24 cellular contexts compared by ENCODE assay signal in genomic region chr2:208268553-208268952, GRCh38. TPM values are rescaled to one million over a fixed set of nuclear protein-coding genes. Genes with fewer than 3 reads are reported as not detected.
A peak's percentile ranks its signal among the peaks of the same experiment; 100 is the strongest.
DNase-seq lines count a peak whose midpoint lies in the region; ATAC-seq, FAIRE-seq and TF ChIP-seq lines count a peak whose summit lies in the region.
"Had no signal": no experiment of that assay in that cellular context is flagged by ENCODE, and none has a peak within 500 bp of the region (broad histone marks: within the 10 kb centered on the region; RNA-seq: fewer than 3 reads in every experiment).

No MANE protein-coding gene starts in this region.

- peak overlapping the region; percentile 37 for H3K27ac Mint-ChIP-seq in CD8-positive, alpha-beta T cell
- H3K27ac Mint-ChIP-seq in effector memory CD8-positive, alpha-beta T cell = no peak overlapping the region
- H3K27ac Mint-ChIP-seq: activated T-helper 17 cell treated with anti-CD3 and anti-CD28 coated beads, Interleukin-2, amount 50 U/mL, for 72 hours had no signal

- no peaks in the 10 kb centered on the region for H3K27me3 Mint-ChIP-seq in CD8-positive, alpha-beta T cell (ENCODE audit: low read depth)
- no peaks in the 10 kb centered on the region for H3K27me3 Mint-ChIP-seq in effector memory CD8-positive, alpha-beta T cell
- H3K27me3 Mint-ChIP-seq: activated CD4-positive, alpha-beta T cell treated with anti-CD3 and anti-CD28 coated beads for 36 hours; activated T-helper 17 cell treated with anti-CD3 and anti-CD28 coated beads, Interleukin-2, amount 50 U/mL, for 72 hours; type B pancreatic cell had no signal

- H3K4me1 ChIP-seq in BLaER1 (peaks cover 36% of the 10 kb centered on the region), OCI-LY1 (ENCODE audit: insufficient read depth, low read length, severe bottlenecking) (peaks cover 35% of the 10 kb centered on the region)
- H3K4me1 ChIP-seq in CD8-positive, alpha-beta T cell (ENCODE audit: insufficient read depth, low read length) = peaks cover 21% of the 10 kb centered on the region
- H3K4me1 ChIP-seq: prostate gland had no signal

- intact Hi-C loops in CD8-positive, alpha-beta T cell (cut with DNase I, micrococcal nuclease) = loop anchor here (5.0 kb wide), 4 partner anchors 556 to 1904 kb away; partner anchors contain the start of genes RPE (in 2 of the 2), CCNYL1 (in 1 of the 2), FASTKD2 (in 1 of the 2) and KANSL1L (in 1 of the 2)

- ATAC-seq in CD8-positive, alpha-beta T cell = no peak
- ATAC-seq in effector memory CD8-positive, alpha-beta T cell (replicated peaks) = no peak
- ATAC-seq in HG02763 (IDR thresholded peaks at IDR 0.05; ENCODE audit: unreplicated experiment) (no peak), HG03342 (IDR thresholded peaks at IDR 0.05; ENCODE audit: unreplicated experiment) (no peak)
- ATAC-seq: activated CD4-positive, alpha-beta T cell treated with anti-CD3 and anti-CD28 coated beads for 36 hours; activated T-helper 17 cell treated with anti-CD3 and anti-CD28 coated beads, Interleukin-2, amount 50 U/mL, for 72 hours; natural killer cell had no signal

- peaks cover 37% of the 10 kb centered on the region for H3K79me2 ChIP-seq in OCI-LY1 (ENCODE audit: insufficient read depth, low read length)

- H2AFZ ChIP-seq in OCI-LY1 (ENCODE audit: low read length) = no peak overlapping the region

- H3K36me3 Mint-ChIP-seq in CD8-positive, alpha-beta T cell = peaks cover 34% of the 10 kb centered on the region
- H3K36me3 Mint-ChIP-seq in effector memory CD8-positive, alpha-beta T cell (ENCODE audit: insufficient read depth) = peaks cover 38% of the 10 kb centered on the region

- peaks cover 54% of the 10 kb centered on the region for H3K4me1 Mint-ChIP-seq in CD8-positive, alpha-beta T cell (ENCODE audit: low read depth)
- H3K4me1 Mint-ChIP-seq in effector memory CD8-positive, alpha-beta T cell (ENCODE audit: low read depth in 2 of 2) = peaks cover 25 to 52% of the 10 kb centered on the region in 2 donors

- peak overlapping the region; percentile 94 for H3K4me2 ChIP-seq in BLaER1
- peak overlapping the region; percentile 98; the same call in 1 of the 2 replicates for H3K4me2 ChIP-seq in OCI-LY1 (ENCODE audit: low read length)

- TF ChIP-seq CTCF in CD8-positive, alpha-beta T cell (IDR thresholded peaks at IDR 0.05) = no peak
- no peak for TF ChIP-seq CTCF in OCI-LY1 (IDR thresholded peaks at IDR 0.05; ENCODE audit: low read length)

- POLR2A ChIA-PET in CD8-positive, alpha-beta T cell (lab: Charles Lee) = interaction anchor here (0.9 kb wide), 1 partner anchor 15 kb away, joined by 3 read pairs; no protein-coding TSS in a partner anchor

- H3K36me3 ChIP-seq in BLaER1 (peaks cover 38% of the 10 kb centered on the region), OCI-LY1 (ENCODE audit: insufficient read depth, low read length) (peaks cover 21% of the 10 kb centered on the region)
- H3K36me3 ChIP-seq in CD8-positive, alpha-beta T cell (ENCODE audit: insufficient read depth, low read length) = peaks cover 1% of the 10 kb centered on the region
- H3K36me3 ChIP-seq: prostate gland had no signal

- peaks cover 51% of the 10 kb centered on the region for H4K20me1 ChIP-seq in BLaER1
- H4K20me1 ChIP-seq in OCI-LY1 (ENCODE audit: insufficient read depth, low read length) = no peaks in the 10 kb centered on the region

- H3K27ac ChIP-seq in BLaER1 (peak overlapping the region; percentile 96; the same call in 1 of the 2 replicates), OCI-LY1 (ENCODE audit: low read depth, low read length, poor library complexity, severe bottlenecking) (no peak overlapping the region)
- H3K27ac ChIP-seq in CD8-positive, alpha-beta T cell (ENCODE audit: low read depth, low read length) = no peak overlapping the region
- H3K27ac ChIP-seq: cardiac muscle cell, epithelial cell of prostate, prostate gland, stomach had no signal

- DNase-seq in CD8-positive, alpha-beta T cell = no peak
- no peak for DNase-seq in effector memory CD8-positive, alpha-beta T cell
- no peak for DNase-seq in stimulated activated CD4-positive, alpha-beta T cell treated with anti-CD3 and anti-CD28 coated beads, Interleukin-4, amount 100 ng/mL, for 4 hours
- DNase-seq in GM12891 (ENCODE audit: insufficient read length, low spot score) = no peak
- DNase-seq: Calu3, foreskin melanocyte, natural killer cell, NCI-H1092 treated with DMSO at 0.1 percent for 48 hours, NCI-H2029 treated with DMSO at 0.1 percent for 48 hours, SHP77, stomach, T-helper 9 cell had no signal

- H3K9ac ChIP-seq in BLaER1 = no peak overlapping the region
- no peak overlapping the region for H3K9ac ChIP-seq in OCI-LY1 (ENCODE audit: low read length)

- no peaks in the 10 kb centered on the region for H3F3A ChIP-seq in OCI-LY1 (ENCODE audit: insufficient read depth, low read length)

- H3K9me2 ChIP-seq in OCI-LY1 (ENCODE audit: low read depth, low read length) = no peaks in the 10 kb centered on the region

- CTCF ChIA-PET in CD8-positive, alpha-beta T cell (lab: Charles Lee) = interaction anchor here (1.4 to 9.0 kb wide), 3 partner anchors 15 to 93 kb away, joined by 3 to 90 read pairs (median 7); partner anchors contain the start of gene IDH1

- no peak for TF ChIP-seq POLR2A in GM12891 (IDR thresholded peaks at IDR 0.05; ENCODE audit: low read depth, low read length)

- FAIRE-seq in GM12891 (lab: Jason Lieb, UNC) = no peak
- FAIRE-seq: keratinocyte had no signal

- no peaks in the 10 kb centered on the region for H3K9me3 ChIP-seq in BLaER1
- H3K9me3 ChIP-seq in CD8-positive, alpha-beta T cell (ENCODE audit: low read length) = no peaks in the 10 kb centered on the region
- no peaks in the 10 kb centered on the region for H3K9me3 ChIP-seq in OCI-LY1 (ENCODE audit: low read length)
- H3K9me3 ChIP-seq: prostate gland, stomach had no signal

- H3K4me3 ChIP-seq in BLaER1 = peak overlapping the region; percentile 82; the same call in 1 of the 2 replicates
- no peak overlapping the region for H3K4me3 ChIP-seq in CD8-positive, alpha-beta T cell (ENCODE audit: low read depth, low read length)
- no peak overlapping the region for H3K4me3 ChIP-seq in OCI-LY1 (ENCODE audit: low read depth, low read length, poor library complexity, severe bottlenecking)
- H3K4me3 ChIP-seq: skin epidermis had no signal

- H3K9me3 Mint-ChIP-seq in CD8-positive, alpha-beta T cell = no peaks in the 10 kb centered on the region
- no peaks in the 10 kb centered on the region for H3K9me3 Mint-ChIP-seq in effector memory CD8-positive, alpha-beta T cell
- H3K9me3 Mint-ChIP-seq: activated T-helper 17 cell treated with anti-CD3 and anti-CD28 coated beads, Interleukin-2, amount 50 U/mL, for 72 hours; natural killer cell; type B pancreatic cell had no signal

- no peak overlapping the region for H3K4me3 Mint-ChIP-seq in CD8-positive, alpha-beta T cell
- H3K4me3 Mint-ChIP-seq in effector memory CD8-positive, alpha-beta T cell = peak overlapping the region; percentile 5 to 97

- H3K27me3 ChIP-seq in BLaER1 = no peaks in the 10 kb centered on the region
- no peaks in the 10 kb centered on the region for H3K27me3 ChIP-seq in CD8-positive, alpha-beta T cell (ENCODE audit: insufficient read depth, low read length)
- H3K27me3 ChIP-seq in OCI-LY1 (ENCODE audit: insufficient read depth, low read length) = no peaks in the 10 kb centered on the region
- H3K27me3 ChIP-seq: cardiac muscle cell, stomach had no signal

TF ChIP-seq in GM12891, 5 proteins besides CTCF, POLR2A, EP300 and RAD21:
- TF ChIP-seq PAX5 (IDR thresholded peaks at IDR 0.05; ENCODE audit: insufficient read depth, low read length, severe bottlenecking) (no peak), POU2F2 (IDR thresholded peaks at IDR 0.05; ENCODE audit: low read depth, low read length) (no peak), TAF1 (IDR thresholded peaks at IDR 0.05; ENCODE audit: low read depth, low read length) (no peak), POLR2AphosphoS5 (IDR thresholded peaks at IDR 0.05; ENCODE audit: low read depth, low read length) (no peak), SPI1 (IDR thresholded peaks at IDR 0.05; ENCODE audit: low read depth, low read length) (no peak)

RNA-seq across cellular contexts. Expression of gene PIKFYVE, which starts 2.5 kb away (rescaled TPM):
- total RNA-seq in CD8-positive, alpha-beta T cell = 10 to 100 TPM; 27.7 to 29.1 TPM
- polyA plus RNA-seq in GM12891 (2012; ENCODE audit: low read depth, missing spikeins) = 7.8 TPM

RNA-seq across cellular contexts. Expression of gene IDH1, which starts 13.7 kb away (rescaled TPM):
- total RNA-seq in CD8-positive, alpha-beta T cell = 1 to 10 TPM; 3.0 to 4.0 TPM
- polyA plus RNA-seq in GM12891 (2012; ENCODE audit: low read depth, missing spikeins) = 20.5 TPM
